Comparison of ENCODE assay signal across 8 cellular contexts in genomic region chr12:91355150-91356006, GRCh38.
DNase-seq lines count a peak whose midpoint lies in the region; FAIRE-seq and TF ChIP-seq lines count a peak whose summit lies in the region.

No MANE protein-coding gene starts in this region.

- H3K4me1 ChIP-seq in small intestine (ENCODE audit: control insufficient read depth in 2 of 2, insufficient read depth in 1 of 2, low read depth in 1 of 2, low read length in 1 of 2): no peaks in the 10 kb centered on the region

- peaks cover 0 to 7% (median 4%) of the 10 kb centered on the region in 5 experiments for H3K9me3 Mint-ChIP-seq in brain

- H3K27ac ChIP-seq in small intestine (ENCODE audit: low read depth in 1 of 2, low read length in 1 of 2): no peak overlapping the region

- 23 to 33% (median 30%) methylated on average over 8 of the region's 8 CpGs for WGBS in small intestine, 3 donors

- POLR2A ChIA-PET in HEK293T (lab: Yijun Ruan, JAX): no interaction called here

- no peaks in the 10 kb centered on the region for H3K27me3 ChIP-seq in MG63
- no peaks in the 10 kb centered on the region for H3K27me3 ChIP-seq in small intestine (ENCODE audit: control insufficient read depth in 2 of 2, insufficient read depth in 2 of 2, low read length in 2 of 2)

- H3K4me3 Mint-ChIP-seq in brain: no peak overlapping the region

- H3K36me3 Mint-ChIP-seq in brain: no peaks in the 10 kb centered on the region

- H3K36me3 ChIP-seq in MG63 (no peaks in the 10 kb centered on the region), small intestine (ENCODE audit: control insufficient read depth in 2 of 2, insufficient read depth in 2 of 2, low read length in 2 of 2) (no peaks in the 10 kb centered on the region)

- peaks cover 3% of the 10 kb centered on the region for H3K27me3 Mint-ChIP-seq in brain

- H3K4me3 ChIP-seq in MG63: no peak overlapping the region
- H3K4me3 ChIP-seq in small intestine (ENCODE audit: low read depth in 1 of 2, low read length in 2 of 2): no peak overlapping the region

- H3K27ac Mint-ChIP-seq in brain: peak overlapping the region in 2 of 5 experiments; percentile 3 to 55

- peak; percentile 92 to 94 for TF ChIP-seq CTCF in brain (conservative IDR thresholded peaks at IDR 0.05)

- no peak for FAIRE-seq in small intestine (lab: Jason Lieb, UNC)

- peak; percentile 42 to 64 for DNase-seq in SHP77 (lab: John Stamatoyannopoulos, UW)
- DNase-seq in SHP77 treated with DMSO at 0.1 percent for 48 hours (lab: John Stamatoyannopoulos, UW): no peak
- peak; percentile 64 for DNase-seq in HEK293T (ENCODE audit: extremely low spot score)
- DNase-seq in MG63: peak; percentile 58
- DNase-seq in SKM-1 treated with dmso at 0.1 percent for 144 hours (lab: John Stamatoyannopoulos, UW; ENCODE audit: unreplicated experiment): peak; percentile 7
- peak; percentile 17 for DNase-seq in iPS DF 19.7 (ENCODE audit: low read depth, low spot score)
- DNase-seq in small intestine: peak; percentile 72

- H3K4me1 Mint-ChIP-seq in brain: peaks cover 16% of the 10 kb centered on the region

- no peaks in the 10 kb centered on the region for H3K9me3 ChIP-seq in MG63
- H3K9me3 ChIP-seq in small intestine (ENCODE audit: control insufficient read depth, low read depth): no peaks in the 10 kb centered on the region

- CTCF ChIA-PET in HEK293T (lab: Yijun Ruan, JAX): interaction anchor here (1.2 to 1.5 kb wide), 3 partner anchors 29 to 378 kb away, joined by 3 to 4 read pairs (median 3); no protein-coding TSS in a partner anchor

TF ChIP-seq in HEK293T, 16 proteins besides CTCF, POLR2A, EP300 and RAD21:
- TF ChIP-seq HDGF (IDR thresholded peaks at IDR 0.05; ENCODE audit: borderline replicate concordance) (no peak), FOXM1 (IDR thresholded peaks at IDR 0.05; ENCODE audit: borderline replicate concordance) (no peak), SP1 (IDR thresholded peaks at IDR 0.05) (no peak), CTBP1 (IDR thresholded peaks at IDR 0.05; ENCODE audit: borderline replicate concordance) (no peak), FOXA1 (IDR thresholded peaks at IDR 0.05) (no peak), ZNF384 (IDR thresholded peaks at IDR 0.05) (no peak), BHLHE40 (IDR thresholded peaks at IDR 0.05; ENCODE audit: borderline replicate concordance) (no peak), NFRKB (IDR thresholded peaks at IDR 0.05) (no peak), ELF4 (IDR thresholded peaks at IDR 0.05) (no peak), SUZ12 (IDR thresholded peaks at IDR 0.05) (no peak), PKNOX1 (IDR thresholded peaks at IDR 0.05) (no peak), L3MBTL2 (conservative IDR thresholded peaks at IDR 0.05) (no peak), ARNT (IDR thresholded peaks at IDR 0.05) (no peak), TARDBP (IDR thresholded peaks at IDR 0.05) (no peak), FOXK2 (IDR thresholded peaks at IDR 0.05) (no peak), LEF1 (IDR thresholded peaks at IDR 0.05; ENCODE audit: borderline replicate concordance) (no peak)
TF ChIP-seq in HEK293T: peak in this region for 0.
